Comparison of ENCODE assay signal across 8 cellular contexts in the genomic region with DNA sequence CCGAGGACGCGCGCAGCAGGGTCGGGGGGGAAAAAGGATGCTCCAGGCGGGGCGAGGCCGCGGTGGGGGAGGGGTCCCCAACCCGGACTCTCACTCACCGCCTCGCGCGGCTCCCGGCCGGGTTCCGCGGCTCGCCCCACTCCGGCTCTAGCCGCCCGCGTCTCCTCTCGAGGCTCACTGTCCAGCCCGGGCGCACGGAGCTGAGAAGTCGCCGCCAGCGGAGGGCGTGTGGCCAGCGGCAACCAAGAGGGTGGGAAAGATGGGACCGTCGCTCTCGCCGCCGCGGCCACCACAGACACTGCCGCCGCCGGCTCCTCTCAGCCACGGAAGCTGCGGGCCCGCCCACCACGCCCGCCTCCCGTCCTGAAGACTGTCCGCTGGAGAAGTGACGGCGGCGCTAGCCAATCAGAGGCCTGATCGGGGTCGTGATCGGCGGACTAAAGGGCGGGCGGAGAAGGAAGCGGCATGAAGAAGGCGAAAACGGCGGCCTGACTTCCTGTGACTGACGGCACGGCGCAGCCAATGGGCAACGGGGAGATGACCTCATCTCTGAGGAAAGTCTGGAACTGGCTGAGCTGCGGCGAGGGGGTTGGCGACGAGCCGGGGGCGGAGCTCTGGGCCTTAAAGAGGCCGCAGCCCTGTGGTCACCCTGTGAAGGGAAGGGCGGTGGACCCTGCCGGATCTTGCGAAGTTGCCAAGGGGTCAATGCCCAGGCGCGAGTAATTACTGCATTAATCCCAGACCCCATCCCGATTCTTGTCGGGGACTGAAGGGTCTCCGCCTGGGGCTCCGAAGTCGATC. TPM values are rescaled to one million over a fixed set of nuclear protein-coding genes. Genes with fewer than 3 reads are reported as not detected.
DNase-seq lines count a peak whose midpoint lies in the region; ATAC-seq and TF ChIP-seq lines count a peak whose summit lies in the region.

MRTFA (minus strand) TSS at position 340 of the 801 bp plus-strand sequence.

- H3K36me3 Mint-ChIP-seq in activated B cell treated with CpG ODN at 0.5 μM for 24 hours (ENCODE audit: low read depth): peaks cover 11% of the 10 kb centered on the region

- no peaks in the 10 kb centered on the region for H3K9me3 ChIP-seq in smooth muscle cell (replicated peaks; ENCODE audit: low read depth)

- POLR2A ChIA-PET in activated B cell treated with CpG ODN at 0.5 μM for 24 hours (lab: Charles Lee): interaction anchor here (0.5 to 3.0 kb wide), 32 partner anchors 9 to 1294 kb away, joined by 3 to 41 read pairs (median 5); partner anchors contain the start of genes ST13 and XPNPEP3

- peaks cover 45% of the 10 kb centered on the region for H3K4me1 Mint-ChIP-seq in activated B cell treated with CpG ODN at 0.5 μM for 24 hours

- H3K27me3 Mint-ChIP-seq in activated B cell treated with CpG ODN at 0.5 μM for 24 hours: no peaks in the 10 kb centered on the region

- intact Hi-C loops in activated B cell treated with CpG ODN at 0.5 μM for 24 hours (cut with micrococcal nuclease): loop anchor here (1.0 to 10.0 kb wide), 10 partner anchors 10 to 592 kb away; partner anchors contain the start of genes ADSL, SGSM3, ST13 and TNRC6B

- peaks cover 47% of the 10 kb centered on the region for H4K20me1 ChIP-seq in smooth muscle cell (ENCODE audit: low read depth)

- H3K27ac Mint-ChIP-seq in activated B cell treated with CpG ODN at 0.5 μM for 24 hours: peak within 1 kb of the TSS; percentile 95

- H3K4me2 ChIP-seq in smooth muscle cell: peak within 1 kb of the TSS; percentile 99

- peak within 1 kb of the TSS; percentile 91 for H3K27ac ChIP-seq in caudate nucleus (ENCODE audit: low read depth, low read length)
- peak within 1 kb of the TSS; percentile 89 for H3K27ac ChIP-seq in smooth muscle cell (ENCODE audit: low read depth)

- peak; percentile 89 for ATAC-seq in HG03196 (IDR thresholded peaks at IDR 0.05; ENCODE audit: unreplicated experiment)
- peak; percentile 93 for ATAC-seq in activated B cell treated with CpG ODN at 0.5 μM for 24 hours (ENCODE audit: low read depth)

- WGBS in smooth muscle cell (ENCODE audit: low lambda C conversion rate): 1% methylated on average over 68 of the region's 82 CpGs

- peak within 1 kb of the TSS; percentile 99 for H2AFZ ChIP-seq in smooth muscle cell (ENCODE audit: low read depth)

- H3F3A ChIP-seq in smooth muscle cell (ENCODE audit: low read depth): no peaks in the 10 kb centered on the region

- H3K79me2 ChIP-seq in smooth muscle cell (ENCODE audit: low read depth): peaks cover 52% of the 10 kb centered on the region

- peaks cover 8% of the 10 kb centered on the region for H3K4me1 ChIP-seq in smooth muscle cell (ENCODE audit: low read depth)

- H3K9ac ChIP-seq in smooth muscle cell (ENCODE audit: low read depth): peak within 1 kb of the TSS; percentile 94

- in situ Hi-C loops in GM18951 (cut with MboI; ENCODE audit: low sequenced_read_pairs, unreplicated experiment): loop anchor here (25.0 kb wide), 1 partner anchor 199 kb away; no protein-coding TSS in a partner anchor

- H3K9me3 Mint-ChIP-seq in activated B cell treated with CpG ODN at 0.5 μM for 24 hours: no peaks in the 10 kb centered on the region

- DNase-seq in AG08395 (ENCODE audit: low spot score): peak; percentile 96
- DNase-seq in NCI-H345 (lab: John Stamatoyannopoulos, UW): peak; percentile 97
- DNase-seq in activated B cell treated with CpG ODN at 0.5 μM for 24 hours: peak; percentile 95
- DNase-seq in caudate nucleus (lab: John Stamatoyannopoulos, UW): peak; percentile 78 to 100 (median 100)
- peak; percentile 96 for DNase-seq in iPS-NIHi7 (ENCODE audit: extremely low spot score)
- DNase-seq in smooth muscle cell (lab: John Stamatoyannopoulos, UW; ENCODE audit: unreplicated experiment): peak; percentile 93

- CTCF ChIA-PET in activated B cell treated with CpG ODN at 0.5 μM for 24 hours (lab: Charles Lee): interaction anchor here (1.5 to 3.0 kb wide), 3 partner anchors 9 to 200 kb away, joined by 4 to 10 read pairs (median 9); no protein-coding TSS in a partner anchor

- peak within 1 kb of the TSS; percentile 88 for H3K4me3 ChIP-seq in smooth muscle cell

- TF ChIP-seq POLR2A in GM18951 (IDR thresholded peaks at IDR 0.05; ENCODE audit: extremely low read depth, insufficient read depth, insufficient read length): peak; percentile 89

- no peaks in the 10 kb centered on the region for H3K27me3 ChIP-seq in smooth muscle cell (ENCODE audit: low read depth)

- H3K36me3 ChIP-seq in smooth muscle cell (ENCODE audit: low read depth): no peaks in the 10 kb centered on the region

- no peak for TF ChIP-seq CTCF in activated B cell treated with CpG ODN at 0.5 μM for 24 hours (IDR thresholded peaks at IDR 0.05)
- TF ChIP-seq CTCF in smooth muscle cell (IDR thresholded peaks at IDR 0.05; ENCODE audit: borderline replicate concordance, insufficient read depth, poor library complexity, severe bottlenecking): no peak

- peak within 1 kb of the TSS; percentile 98 for H3K4me3 Mint-ChIP-seq in activated B cell treated with CpG ODN at 0.5 μM for 24 hours

RNA-seq across cellular contexts. Expression of gene MRTFA, which starts in this region (rescaled TPM):
- total RNA-seq in activated B cell treated with CpG ODN at 0.5 μM for 24 hours (99.4 and 115 TPM in 2 replicates), smooth muscle cell (34.1 and 41.7 TPM in 2 replicates)
- polyA plus RNA-seq in smooth muscle cell: 25.5 and 44.3 TPM in 2 replicates

Comparison
In these comparisons a context has a peak if more than half of its experiments do, and no peak if none do; other contexts are left out.
1. Peak in every context shown above with its lines: DNase-seq, ATAC-seq, H3K4me3 ChIP-seq and H3K27ac ChIP-seq.